In genomic region chr5:156475182-156475830, GRCh38 we compare ENCODE assay signal across 15 cellular contexts.
A peak's percentile ranks its signal among the peaks of the same experiment; 100 is the strongest.
DNase-seq lines count a peak whose midpoint lies in the region; ATAC-seq and TF ChIP-seq lines count a peak whose summit lies in the region.
"Had no signal": no experiment of that assay in that cellular context is flagged by ENCODE, and none has a peak within 500 bp of the region (broad histone marks: within the 10 kb centered on the region; RNA-seq: fewer than 3 reads in every experiment).

No MANE protein-coding gene starts in this region.

- peak overlapping the region; percentile 20 to 28 for H3K27ac ChIP-seq in esophagus (ENCODE audit: low read depth in 2 of 2, low read length in 1 of 2)
- H3K27ac ChIP-seq in right lobe of liver = no peak overlapping the region
- peak overlapping the region; percentile 49 for H3K27ac ChIP-seq in smooth muscle cell (ENCODE audit: low read depth)
- no peak overlapping the region for H3K27ac ChIP-seq in effector memory CD4-positive, alpha-beta T cell (ENCODE audit: insufficient read depth, low read length, poor library complexity, severe bottlenecking)
- peak overlapping the region in 1 of 2 donors; percentile 62 for H3K27ac ChIP-seq in tibial artery

- no peaks in the 10 kb centered on the region for H3K4me1 ChIP-seq in esophagus (ENCODE audit: control insufficient read depth in 2 of 2, insufficient read depth in 2 of 2, low read length in 1 of 2)
- H3K4me1 ChIP-seq in right lobe of liver = no peaks in the 10 kb centered on the region
- peaks cover 10% of the 10 kb centered on the region for H3K4me1 ChIP-seq in smooth muscle cell (ENCODE audit: low read depth)
- H3K4me1 ChIP-seq in effector memory CD4-positive, alpha-beta T cell (ENCODE audit: control insufficient read depth, insufficient read depth, low read length, poor library complexity, severe bottlenecking) = no peaks in the 10 kb centered on the region
- H3K4me1 ChIP-seq in tibial artery = peaks cover 0 to 49% (median 27%) of the 10 kb centered on the region in 4 donors

- no peaks in the 10 kb centered on the region for H4K20me1 ChIP-seq in smooth muscle cell (ENCODE audit: low read depth)

- H3K9ac ChIP-seq in smooth muscle cell (ENCODE audit: low read depth) = no peak overlapping the region

- 40 to 55% methylated on average over 3 of the region's 3 CpGs for whole genome bisulfite sequencing in esophagus, 2 donors
- 51% methylated on average over 3 of the region's 3 CpGs for WGBS in right lobe of liver (ENCODE audit: insufficient coverage, low coverage, low lambda C conversion rate, missing lambda C conversion rate)
- WGBS in smooth muscle cell (ENCODE audit: low lambda C conversion rate) = 71% methylated on average over 3 of the region's 3 CpGs

- TF ChIP-seq POLR2A in right lobe of liver (IDR thresholded peaks at IDR 0.05) = no peak

- ATAC-seq in right lobe of liver (peak; percentile 57 to 92 (median 88)), GM19452 (IDR thresholded peaks at IDR 0.05; ENCODE audit: unreplicated experiment) (no peak)
- ATAC-seq: natural killer cell; stimulated activated memory B cell treated with anti-CD40 and anti-IgM and Interleukin-4, amounts not matched to agents 10 μg/mL and 1 μg/mL and 100 μg/mL, for 72 hours; T-cell had no signal

- no peak overlapping the region for H3K4me3 ChIP-seq in esophagus (ENCODE audit: low read depth in 1 of 2, low read length in 2 of 2)
- no peak overlapping the region for H3K4me3 ChIP-seq in right lobe of liver
- H3K4me3 ChIP-seq in smooth muscle cell = no peak overlapping the region
- H3K4me3 ChIP-seq in effector memory CD4-positive, alpha-beta T cell (ENCODE audit: insufficient read depth, low read depth, low read length, poor library complexity, severe bottlenecking) = no peak overlapping the region
- no peak overlapping the region for H3K4me3 ChIP-seq in tibial artery

- no peaks in the 10 kb centered on the region for H3K36me3 ChIP-seq in esophagus (ENCODE audit: control insufficient read depth in 2 of 2, insufficient read depth in 2 of 2, low read length in 1 of 2)
- no peaks in the 10 kb centered on the region for H3K36me3 ChIP-seq in right lobe of liver
- no peaks in the 10 kb centered on the region for H3K36me3 ChIP-seq in smooth muscle cell (ENCODE audit: low read depth)
- H3K36me3 ChIP-seq in effector memory CD4-positive, alpha-beta T cell (ENCODE audit: control insufficient read depth, insufficient read depth, low read length) = no peaks in the 10 kb centered on the region
- H3K36me3 ChIP-seq in tibial artery = no peaks in the 10 kb centered on the region

- no peaks in the 10 kb centered on the region for H3K27me3 ChIP-seq in esophagus (ENCODE audit: control insufficient read depth in 1 of 2, insufficient read depth in 2 of 2, low read length in 2 of 2)
- no peaks in the 10 kb centered on the region for H3K27me3 ChIP-seq in right lobe of liver
- H3K27me3 ChIP-seq in smooth muscle cell (ENCODE audit: low read depth) = no peaks in the 10 kb centered on the region
- no peaks in the 10 kb centered on the region for H3K27me3 ChIP-seq in effector memory CD4-positive, alpha-beta T cell (replicated peaks; ENCODE audit: control insufficient read depth, insufficient read depth, low read length, poor library complexity, severe bottlenecking)
- H3K27me3 ChIP-seq in tibial artery = no peaks in the 10 kb centered on the region

- H3F3A ChIP-seq in smooth muscle cell (ENCODE audit: low read depth) = no peaks in the 10 kb centered on the region

- H3K9me3 ChIP-seq in esophagus (ENCODE audit: control insufficient read depth in 2 of 2, insufficient read depth in 1 of 2, low read depth in 1 of 2, low read length in 1 of 2) = no peaks in the 10 kb centered on the region
- no peaks in the 10 kb centered on the region for H3K9me3 ChIP-seq in right lobe of liver
- H3K9me3 ChIP-seq in smooth muscle cell (replicated peaks; ENCODE audit: low read depth) = no peaks in the 10 kb centered on the region
- H3K9me3 ChIP-seq in effector memory CD4-positive, alpha-beta T cell (ENCODE audit: control insufficient read depth, low read length) = no peaks in the 10 kb centered on the region
- H3K9me3 ChIP-seq in tibial artery = no peaks in the 10 kb centered on the region

- H3K4me2 ChIP-seq in smooth muscle cell = peak overlapping the region; percentile 47

- no peak overlapping the region for H2AFZ ChIP-seq in smooth muscle cell (ENCODE audit: low read depth)

- no peaks in the 10 kb centered on the region for H3K79me2 ChIP-seq in smooth muscle cell (ENCODE audit: low read depth)

- intact Hi-C loops in right lobe of liver (cut with DNase I) (no loop called here), tibial artery (cut with DNase I; ENCODE audit: low total_unique reads) (no loop called here)

- TF ChIP-seq CTCF in right lobe of liver (IDR thresholded peaks at IDR 0.05) (no peak), smooth muscle cell (IDR thresholded peaks at IDR 0.05; ENCODE audit: borderline replicate concordance, insufficient read depth, poor library complexity, severe bottlenecking) (peak; percentile 4), tibial artery (IDR thresholded peaks at IDR 0.05) (no peak)

- DNase-seq in NCI-H69 (lab: John Stamatoyannopoulos, UW) (peak; percentile 41), right lobe of liver (peak in 2 of 3 donors; percentile 23 to 63), smooth muscle cell (lab: John Stamatoyannopoulos, UW; ENCODE audit: unreplicated experiment) (no peak), activated gamma-delta T cell treated with Interleukin-2 at 50 U/mL for 16 hours (no peak), tibial artery (no peak)
- DNase-seq in effector memory CD4-positive, alpha-beta T cell = no peak
- DNase-seq: activated B cell treated with CpG ODN at 0.5 μM for 24 hours; activated naive CD4-positive, alpha-beta T cell; natural killer cell; NCI-H2029; NCI-H526 treated with DMSO at 0.1 percent for 48 hours; T-cell had no signal

Comparison
In these comparisons a context has a peak if more than half of its experiments do, and no peak if none do; other contexts are left out.
1. DNase-seq: peak in NCI-H69 (single experiment) and right lobe of liver (2 of 3); none in smooth muscle cell (single experiment), effector memory CD4-positive, alpha-beta T cell (0 of 3), activated gamma-delta T cell treated with Interleukin-2 at 50 U/mL for 16 hours (single experiment) and tibial artery (0 of 2).
2. H3K27ac ChIP-seq: peak in esophagus (2 of 2) and smooth muscle cell (single experiment); none in right lobe of liver (0 of 3) and effector memory CD4-positive, alpha-beta T cell (single experiment).